8 cellular contexts compared by ENCODE assay signal in the genomic region with DNA sequence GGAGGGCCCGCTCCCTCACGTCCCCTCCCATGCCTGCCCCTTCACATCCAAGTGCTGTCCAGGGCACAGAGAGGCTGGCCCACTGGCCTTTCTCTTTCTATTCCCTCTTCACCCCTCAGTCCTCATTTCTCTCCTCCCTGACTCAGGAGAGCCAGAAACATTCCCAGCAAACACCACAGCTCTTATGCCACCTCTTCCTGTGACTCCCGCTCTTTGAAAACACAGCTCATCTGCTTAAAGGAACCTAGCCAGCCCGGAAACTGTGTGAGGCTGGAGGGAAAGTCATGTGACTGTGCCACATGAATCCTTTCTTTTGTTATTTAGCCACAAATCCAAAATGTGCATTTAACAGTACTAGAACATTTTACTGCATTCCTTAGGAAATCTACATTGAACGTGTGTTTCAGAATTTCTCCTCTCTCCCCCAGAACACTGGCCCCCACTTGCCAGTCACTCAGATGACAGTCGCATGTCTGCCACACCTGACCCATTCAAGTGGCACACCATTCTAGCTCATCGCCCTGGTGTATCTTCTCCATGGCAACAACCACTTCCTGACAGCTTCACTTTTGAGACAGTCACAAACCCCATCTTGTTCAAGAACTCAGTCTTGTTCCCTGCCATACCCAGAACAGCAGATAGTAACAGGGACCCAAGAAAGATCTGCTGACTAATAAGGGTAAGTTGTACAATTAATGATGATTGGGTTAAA. TPM values are rescaled to one million over a fixed set of nuclear protein-coding genes. Genes with fewer than 3 reads are reported as not detected.
DNase-seq lines count a peak whose midpoint lies in the region; ATAC-seq, FAIRE-seq and TF ChIP-seq lines count a peak whose summit lies in the region.

No MANE protein-coding gene starts in this region.

- peak; percentile 21 for DNase-seq in RCC 7860 (ENCODE audit: low spot score)
- DNase-seq in activated naive CD8-positive, alpha-beta T cell treated with anti-CD3 and anti-CD28 coated beads for 36 hours, result peak; percentile 54
- DNase-seq in trophoblast cell, result no peak
- no peak for DNase-seq in vagina (ENCODE audit: extremely low spot score in 2 of 2)

- no peak overlapping the region for H3K14ac ChIP-seq in trophoblast cell (ENCODE audit: low read length)

- H3K27me3 ChIP-seq in trophoblast cell (ENCODE audit: insufficient read depth, low read length) (no peaks in the 10 kb centered on the region), vagina (no peaks in the 10 kb centered on the region)

- no peak overlapping the region for H3K27ac ChIP-seq in trophoblast cell (ENCODE audit: low read depth, low read length)
- H3K27ac ChIP-seq in vagina, result no peak overlapping the region

- ATAC-seq in GM19452 (IDR thresholded peaks at IDR 0.05; ENCODE audit: unreplicated experiment), result peak; percentile 100
- ATAC-seq in HG02884 (IDR thresholded peaks at IDR 0.05; ENCODE audit: unreplicated experiment), result no peak
- no peak for ATAC-seq in GM18858 (IDR thresholded peaks at IDR 0.05; ENCODE audit: unreplicated experiment)
- no peak for ATAC-seq in GM18520 (IDR thresholded peaks at IDR 0.05; ENCODE audit: unreplicated experiment)

- peaks cover 4% of the 10 kb centered on the region for H3K79me2 ChIP-seq in trophoblast cell (ENCODE audit: control insufficient read depth, insufficient read depth, low read length, poor library complexity)

- H3K4me3 ChIP-seq in trophoblast cell (ENCODE audit: low read depth, low read length) (no peak overlapping the region), vagina (no peak overlapping the region)

- H4K8ac ChIP-seq in trophoblast cell (ENCODE audit: low read depth, low read length), result no peak overlapping the region

- H2BK120ac ChIP-seq in trophoblast cell (ENCODE audit: insufficient read depth, low read length, poor library complexity), result no peak overlapping the region

- H3K9me3 ChIP-seq in trophoblast cell (ENCODE audit: insufficient read depth, low read depth, low read length) (no peaks in the 10 kb centered on the region), vagina (no peaks in the 10 kb centered on the region)

- peak overlapping the region; percentile 78 for H3K27ac Mint-ChIP-seq in activated naive CD8-positive, alpha-beta T cell treated with anti-CD3 and anti-CD28 coated beads for 36 hours

- TF ChIP-seq POLR2A in vagina (IDR thresholded peaks at IDR 0.05), result no peak

- no peaks in the 10 kb centered on the region for H3K79me1 ChIP-seq in trophoblast cell (ENCODE audit: low read length)

- H3K4me2 ChIP-seq in trophoblast cell (ENCODE audit: low read length), result no peak overlapping the region

- no peaks in the 10 kb centered on the region for H3K27me3 Mint-ChIP-seq in activated naive CD8-positive, alpha-beta T cell treated with anti-CD3 and anti-CD28 coated beads for 36 hours

- no peak overlapping the region for H2BK5ac ChIP-seq in trophoblast cell (ENCODE audit: low read depth, low read length, poor library complexity)

- H3K36me3 ChIP-seq in trophoblast cell (ENCODE audit: control insufficient read depth in 1 of 2, insufficient read depth in 2 of 2, low read length in 2 of 2), result peaks cover 4 to 6% of the 10 kb centered on the region in 2 experiments
- no peaks in the 10 kb centered on the region for H3K36me3 ChIP-seq in vagina

- H3K9ac ChIP-seq in trophoblast cell (ENCODE audit: low read length), result no peak overlapping the region

- no CpG with 5 or more reads among the region's 7 CpGs for WGBS in trophoblast cell (ENCODE audit: extremely low coverage, insufficient coverage, insufficient read length)

- H3K9me3 Mint-ChIP-seq in activated naive CD8-positive, alpha-beta T cell treated with anti-CD3 and anti-CD28 coated beads for 36 hours, result peaks cover 3% of the 10 kb centered on the region

- H3K36me3 Mint-ChIP-seq in activated naive CD8-positive, alpha-beta T cell treated with anti-CD3 and anti-CD28 coated beads for 36 hours, result peaks cover 5% of the 10 kb centered on the region

- H2AFZ ChIP-seq in trophoblast cell (ENCODE audit: insufficient read depth, low read length, poor library complexity), result peak overlapping the region; percentile 67

- peak overlapping the region; percentile 6 for H3K4me3 Mint-ChIP-seq in activated naive CD8-positive, alpha-beta T cell treated with anti-CD3 and anti-CD28 coated beads for 36 hours

- H4K91ac ChIP-seq in trophoblast cell (ENCODE audit: low read depth, low read length), result no peak overlapping the region

- intact Hi-C loops in vagina (cut with DNase I), result no loop called here

- H3K18ac ChIP-seq in trophoblast cell (ENCODE audit: low read length), result peak overlapping the region; percentile 72

- H3K4ac ChIP-seq in trophoblast cell (ENCODE audit: low read depth, low read length), result peak overlapping the region; percentile 77

- no peak for FAIRE-seq in RCC 7860 (lab: Jason Lieb, UNC)

- H3K4me1 Mint-ChIP-seq in activated naive CD8-positive, alpha-beta T cell treated with anti-CD3 and anti-CD28 coated beads for 36 hours, result peaks cover 15% of the 10 kb centered on the region

- H3K23ac ChIP-seq in trophoblast cell (ENCODE audit: low read length), result no peak overlapping the region

- H4K12ac ChIP-seq in trophoblast cell (ENCODE audit: low read depth, low read length), result no peak overlapping the region

- no peak for TF ChIP-seq CTCF in vagina (IDR thresholded peaks at IDR 0.05)

- H2BK12ac ChIP-seq in trophoblast cell (ENCODE audit: low read length), result no peak overlapping the region

- H3K4me1 ChIP-seq in trophoblast cell (ENCODE audit: control insufficient read depth in 1 of 2, insufficient read depth in 2 of 2, low read length in 2 of 2) (peaks cover 2 to 4% of the 10 kb centered on the region in 2 experiments), vagina (peaks cover 23% of the 10 kb centered on the region)

- H2AK5ac ChIP-seq in trophoblast cell (ENCODE audit: low read length), result peak overlapping the region; percentile 42

RNA-seq across cellular contexts. Expression of a gene that starts 42.8 kb away (rescaled TPM):
- 1 to 10 TPM; 2.4 to 2.5 TPM for total RNA-seq in activated naive CD8-positive, alpha-beta T cell treated with anti-CD3 and anti-CD28 coated beads for 36 hours
- 24.4 and 24.9 TPM in 2 replicates for polyA plus RNA-seq in trophoblast cell (2013)
- total RNA-seq in vagina, result 48.6 TPM

Comparison
In these comparisons a context has a peak if more than half of its experiments do, and no peak if none do; other contexts are left out.
1. DNase-seq: peak in RCC 7860 (single experiment) and activated naive CD8-positive, alpha-beta T cell treated with anti-CD3 and anti-CD28 coated beads for 36 hours (single experiment); none in trophoblast cell (0 of 2) and vagina (0 of 2).
2. RNA of a gene that starts 42.8 kb away (total RNA-seq): 48.6 TPM in vagina (single experiment); 2.4 to 2.5 TPM in activated naive CD8-positive, alpha-beta T cell treated with anti-CD3 and anti-CD28 coated beads for 36 hours; every median in the first group is over 10 times any median in the second.